ENCODE assay signal across 21 cellular contexts in genomic region chr10:80896076-80896475, GRCh38.
A peak's percentile ranks its signal among the peaks of the same experiment; 100 is the strongest.
DNase-seq lines count a peak whose midpoint lies in the region; ATAC-seq and TF ChIP-seq lines count a peak whose summit lies in the region.
"Had no signal": no experiment of that assay in that cellular context is flagged by ENCODE, and none has a peak within 500 bp of the region (broad histone marks: within the 10 kb centered on the region; RNA-seq: fewer than 3 reads in every experiment).

No MANE protein-coding gene starts in this region.

- H3F3A ChIP-seq in SK-N-SH (replicated peaks; ENCODE audit: insufficient read depth) = no peaks in the 10 kb centered on the region

- TF ChIP-seq RAD21 in SK-N-SH (IDR thresholded peaks at IDR 0.05; ENCODE audit: low read length) = no peak

- H3K4me1 ChIP-seq in SK-N-SH (ENCODE audit: control insufficient read depth in 1 of 2, insufficient read depth in 2 of 2, low read depth in 1 of 2, low read length in 1 of 2) (no peaks in the 10 kb centered on the region), parathyroid adenoma (peaks cover 15% of the 10 kb centered on the region), aorta (ENCODE audit: control insufficient read depth in 1 of 2, insufficient read depth in 2 of 2, low read length in 2 of 2) (no peaks in the 10 kb centered on the region)
- H3K4me1 ChIP-seq: A549, BE2C had no signal

- H3K27ac ChIP-seq in SK-N-SH (ENCODE audit: low read depth in 2 of 2, low read length in 1 of 2) = no peak overlapping the region
- H3K27ac ChIP-seq in parathyroid adenoma = no peak overlapping the region
- H3K27ac ChIP-seq in aorta (ENCODE audit: low read depth in 1 of 2, low read length in 2 of 2) = no peak overlapping the region
- H3K27ac ChIP-seq: A549; BLaER1 treated with 17β-estradiol and CSF1 and Interleukin-3, amounts not matched to agents 10 nM and 100 nM had no signal

- DNase-seq in SK-N-SH (no peak), OCI-M1 (lab: John Stamatoyannopoulos, UW) (peak; percentile 28), NCI-H2029 treated with DMSO at 0.1 percent for 48 hours (lab: John Stamatoyannopoulos, UW) (no peak), aorta (no peak)
- DNase-seq in effector CD8-positive, alpha-beta T cell (lab: John Stamatoyannopoulos, UW) = no peak
- DNase-seq: 8988T; ACHN; AML-193; BE2C; CD4-positive, alpha-beta T cell; CD8-positive, alpha-beta memory T cell; DMS 273 treated with DMSO at 0.1 percent for 48 hours; DMS79 treated with DMSO at 0.1 percent for 48 hours; GF-D8; GOT3; H7; HCEC 1CT had no signal

- H3K4me3 ChIP-seq in SK-N-SH (ENCODE audit: low read depth in 2 of 2, low read length in 1 of 2) = no peak overlapping the region
- H3K4me3 ChIP-seq in parathyroid adenoma (ENCODE audit: low read depth, low read length) = no peak overlapping the region
- no peak overlapping the region for H3K4me3 ChIP-seq in aorta (ENCODE audit: low read length in 2 of 2)
- H3K4me3 ChIP-seq: A549; BLaER1 treated with 17β-estradiol and CSF1 and Interleukin-3, amounts not matched to agents 10 nM and 100 nM had no signal

- no peak overlapping the region for H2AFZ ChIP-seq in SK-N-SH (ENCODE audit: low read depth)
- H2AFZ ChIP-seq in parathyroid adenoma = peak overlapping the region; percentile 45

- H3K79me2 ChIP-seq in SK-N-SH (ENCODE audit: insufficient read depth) = no peaks in the 10 kb centered on the region
- no peaks in the 10 kb centered on the region for H3K79me2 ChIP-seq in parathyroid adenoma

- 2% methylated on average over 5 of the region's 5 CpGs for WGBS in SK-N-SH (ENCODE audit: low lambda C conversion rate)
- WGBS in aorta, 2 donors = 29 to 30% methylated on average over 5 of the region's 5 CpGs

- CTCF ChIA-PET in SK-N-SH (lab: Yijun Ruan, JAX) = no interaction called here

- no peak for TF ChIP-seq EP300 in SK-N-SH (IDR thresholded peaks at IDR 0.05; ENCODE audit: borderline replicate concordance in 1 of 2, low read depth in 1 of 2, low read length in 1 of 2)

- POLR2A ChIA-PET in SK-N-SH (lab: Yijun Ruan, JAX) = no interaction called here

- no peaks in the 10 kb centered on the region for H3K9me2 ChIP-seq in SK-N-SH

- no peak for ATAC-seq in SK-N-SH treated with all-trans-retinoic acid at 6 μM for 48 hours
- no peak for ATAC-seq in aorta (ENCODE audit: low FRiP score)
- ATAC-seq: A549 had no signal

- no peaks in the 10 kb centered on the region for H3K27me3 ChIP-seq in SK-N-SH (ENCODE audit: insufficient read depth)
- H3K27me3 ChIP-seq in parathyroid adenoma (ENCODE audit: control insufficient read depth, insufficient read depth, low read length) = no peaks in the 10 kb centered on the region
- peaks cover 0 to 4% of the 10 kb centered on the region in 2 donors for H3K27me3 ChIP-seq in aorta (ENCODE audit: control insufficient read depth in 1 of 2, insufficient read depth in 2 of 2, low read length in 1 of 2)
- H3K27me3 ChIP-seq: BE2C; BLaER1 treated with 17β-estradiol and CSF1 and Interleukin-3, amounts not matched to agents 10 nM and 100 nM had no signal

- no peak overlapping the region for H3K4me2 ChIP-seq in SK-N-SH
- H3K4me2 ChIP-seq in parathyroid adenoma (ENCODE audit: low read length) = no peak overlapping the region
- H3K4me2 ChIP-seq: A549; BLaER1 treated with 17β-estradiol and CSF1 and Interleukin-3, amounts not matched to agents 10 nM and 100 nM had no signal

- no peaks in the 10 kb centered on the region for H4K20me1 ChIP-seq in SK-N-SH (ENCODE audit: insufficient read depth)
- H4K20me1 ChIP-seq: BLaER1 treated with 17β-estradiol and CSF1 and Interleukin-3, amounts not matched to agents 10 nM and 100 nM had no signal

- TF ChIP-seq CTCF in SK-N-SH (IDR thresholded peaks at IDR 0.05) (no peak), parathyroid adenoma (IDR thresholded peaks at IDR 0.05) (no peak)

- H3K9me3 ChIP-seq in SK-N-SH (no peaks in the 10 kb centered on the region), parathyroid adenoma (ENCODE audit: control insufficient read depth, low read length) (no peaks in the 10 kb centered on the region), aorta (ENCODE audit: control insufficient read depth, low read length) (peaks cover 2% of the 10 kb centered on the region)
- H3K9me3 ChIP-seq: A549; BE2C; BLaER1 treated with 17β-estradiol and CSF1 and Interleukin-3, amounts not matched to agents 10 nM and 100 nM had no signal

- intact Hi-C loops in aorta (cut with DNase I) = no loop called here

- no peaks in the 10 kb centered on the region for H3K36me3 ChIP-seq in SK-N-SH (replicated peaks in 1 of 2; ENCODE audit: control insufficient read depth in 1 of 2, insufficient read depth in 2 of 2, low read length in 1 of 2)
- H3K36me3 ChIP-seq in parathyroid adenoma (ENCODE audit: control insufficient read depth, insufficient read depth, low read length) = no peaks in the 10 kb centered on the region
- no peaks in the 10 kb centered on the region for H3K36me3 ChIP-seq in aorta (ENCODE audit: control insufficient read depth in 1 of 2, insufficient read depth in 2 of 2, low read length in 1 of 2)
- H3K36me3 ChIP-seq: BE2C; BLaER1 treated with 17β-estradiol and CSF1 and Interleukin-3, amounts not matched to agents 10 nM and 100 nM had no signal

- no peak overlapping the region for H3K9ac ChIP-seq in SK-N-SH
- H3K9ac ChIP-seq in parathyroid adenoma = no peak overlapping the region
- H3K9ac ChIP-seq: BLaER1 treated with 17β-estradiol and CSF1 and Interleukin-3, amounts not matched to agents 10 nM and 100 nM had no signal

TF ChIP-seq in SK-N-SH, 30 proteins besides CTCF, POLR2A, EP300 and RAD21:
- TF ChIP-seq MXI1 (IDR thresholded peaks at IDR 0.05; ENCODE audit: low read depth, low read length) = no peak
- TF ChIP-seq JUND (IDR thresholded peaks at IDR 0.05) = no peak
- 0 out of 2 replicates have a peak, but pooled peaks have one; percentile 12 for TF ChIP-seq GATA2 (CRISPR knock-in tag; IDR thresholded peaks at IDR 0.05)
- TF ChIP-seq ZBTB33 (IDR thresholded peaks at IDR 0.05; ENCODE audit: borderline replicate concordance, low read depth) = no peak
- TF ChIP-seq USF2 (IDR thresholded peaks at IDR 0.05; ENCODE audit: borderline replicate concordance, low read depth, low read length) = no peak
- TF ChIP-seq FOSL2 (IDR thresholded peaks at IDR 0.05; ENCODE audit: borderline replicate concordance, low read depth) = no peak

TF ChIP-seq in SK-N-SH treated with all-trans-retinoic acid at 6 μM for 48 hours, 23 proteins besides CTCF, POLR2A, EP300 and RAD21:
- TF ChIP-seq CREB5 (CRISPR knock-in tag; IDR thresholded peaks at IDR 0.05; ENCODE audit: low read depth) = no peak
- no peak for TF ChIP-seq ZNF8 (CRISPR knock-in tag; IDR thresholded peaks at IDR 0.05)
- no peak for TF ChIP-seq ARNTL (CRISPR knock-in tag; IDR thresholded peaks at IDR 0.05; ENCODE audit: borderline replicate concordance, low read depth)
- TF ChIP-seq PATZ1 (CRISPR knock-in tag; IDR thresholded peaks at IDR 0.05; ENCODE audit: borderline replicate concordance) = no peak
- TF ChIP-seq ZC3H10 (CRISPR knock-in tag; IDR thresholded peaks at IDR 0.05) = no peak
- no peak for TF ChIP-seq CSDC2 (CRISPR knock-in tag; IDR thresholded peaks at IDR 0.05)
